8 cellular contexts compared by ENCODE assay signal in the genomic region with DNA sequence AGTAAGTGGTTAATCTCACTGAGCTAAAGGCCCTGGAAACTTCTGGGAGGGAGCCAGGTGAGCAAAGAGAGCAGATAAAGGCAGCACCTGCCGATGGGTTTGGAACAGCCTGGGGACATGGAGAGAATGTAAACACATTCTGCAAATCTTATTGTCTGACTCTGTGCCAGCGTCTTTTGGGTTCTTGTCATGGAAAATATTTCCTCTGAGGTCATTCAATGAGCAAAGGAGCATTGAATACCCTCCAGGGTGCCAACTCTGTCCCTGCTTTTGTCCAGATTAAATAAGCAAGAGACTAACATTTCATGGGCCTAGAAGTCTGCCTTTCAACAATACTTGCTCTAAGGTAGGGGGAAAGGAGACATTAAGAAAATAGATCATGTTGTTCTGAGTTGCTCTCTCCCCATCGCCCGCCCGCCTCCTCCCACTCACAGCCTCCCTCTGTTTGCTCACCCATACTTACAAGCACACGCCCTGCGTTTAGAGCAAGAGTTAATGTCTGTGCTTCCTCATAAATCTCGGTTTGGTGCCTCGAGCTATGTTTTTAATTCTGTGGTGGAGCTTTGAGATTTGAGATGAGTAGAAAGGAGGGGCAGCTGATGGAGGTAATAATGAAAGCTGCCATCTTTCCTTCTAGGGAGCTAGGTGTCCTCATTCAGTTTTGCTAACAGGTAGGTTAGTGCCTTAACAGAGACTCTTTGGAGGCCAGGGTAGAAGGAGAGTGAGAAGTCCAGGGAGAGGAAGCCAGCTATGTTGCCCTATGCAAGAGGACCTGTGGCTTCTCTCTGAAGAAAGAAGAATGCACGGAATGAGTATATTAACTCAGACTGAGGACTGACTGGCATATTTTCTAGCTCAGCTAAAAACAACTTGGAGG.
DNase-seq lines count a peak whose midpoint lies in the region; ATAC-seq and TF ChIP-seq lines count a peak whose summit lies in the region.

No MANE protein-coding gene starts in this region.

- peaks cover 68% of the 10 kb centered on the region for H3K4me1 Mint-ChIP-seq in mesothelial cell of epicardium

- H3K36me3 Mint-ChIP-seq in mesothelial cell of epicardium: no peaks in the 10 kb centered on the region

- DNase-seq in EL (peak; percentile 58), NCI-H146 treated with DMSO at 0.1 percent for 48 hours (lab: John Stamatoyannopoulos, UW; ENCODE audit: unreplicated experiment) (peak; percentile 100), mesothelial cell of epicardium (ENCODE audit: low spot score in 2 of 2, unreplicated experiment in 2 of 2) (peak; percentile 27 to 65), SK-N-DZ (ENCODE audit: low spot score) (no peak), Kasumi-1 (lab: John Stamatoyannopoulos, UW) (no peak), NK-92 (lab: John Stamatoyannopoulos, UW; ENCODE audit: unreplicated experiment) (no peak)
- peak; percentile 18 for DNase-seq in activated naive CD4-positive, alpha-beta T cell treated with anti-CD3 and anti-CD28 coated beads, Interleukin-2, amount 50 U/mL, for 16 hours

- H3K9me3 Mint-ChIP-seq in mesothelial cell of epicardium: no peaks in the 10 kb centered on the region

- no peaks in the 10 kb centered on the region for H3K27me3 Mint-ChIP-seq in mesothelial cell of epicardium (ENCODE audit: low read depth)

- no peak for ATAC-seq in HG02759 (IDR thresholded peaks at IDR 0.05; ENCODE audit: unreplicated experiment)

- TF ChIP-seq CTCF in mesothelial cell of epicardium (IDR thresholded peaks at IDR 0.05; ENCODE audit: unreplicated experiment): no peak

- H3K4me3 Mint-ChIP-seq in mesothelial cell of epicardium: no peak overlapping the region

- H3K27ac Mint-ChIP-seq in mesothelial cell of epicardium: peak overlapping the region; percentile 93

Comparison
In these comparisons a context has a peak if more than half of its experiments do, and no peak if none do; other contexts are left out.
1. DNase-seq: peak in EL (single experiment), NCI-H146 treated with DMSO at 0.1 percent for 48 hours (single experiment), activated naive CD4-positive, alpha-beta T cell treated with anti-CD3 and anti-CD28 coated beads, Interleukin-2, amount 50 U/mL, for 16 hours (single experiment) and mesothelial cell of epicardium (2 of 2); none in SK-N-DZ (single experiment), Kasumi-1 (0 of 2) and NK-92 (single experiment).